21 cellular contexts compared by ENCODE assay signal in genomic region chr2:25320077-25320476, GRCh38.
DNase-seq lines count a peak whose midpoint lies in the region; ATAC-seq lines count a peak whose summit lies in the region.
"Had no signal": no experiment of that assay in that cellular context is flagged by ENCODE, and none has a peak within 500 bp of the region (broad histone marks: within the 10 kb centered on the region; RNA-seq: fewer than 3 reads in every experiment).

No MANE protein-coding gene starts in this region.

- CTCF ChIA-PET in activated naive CD4-positive, alpha-beta T cell treated with anti-CD3 and anti-CD28 coated beads, Interleukin-2, amount 10 ng/mL, durations not matched to agents 7 days and 5 days (lab: Charles Lee): no interaction called here

- H3K27ac Mint-ChIP-seq in activated naive CD4-positive, alpha-beta T cell treated with anti-CD3 and anti-CD28 coated beads, Interleukin-2, amount 50 U/mL, for 24 hours: peak overlapping the region; percentile 41
- H3K27ac Mint-ChIP-seq in activated naive CD4-positive, alpha-beta T cell treated with anti-CD3 and anti-CD28 coated beads, Interleukin-2, amount 10 ng/mL, durations not matched to agents 7 days and 5 days: no peak overlapping the region
- H3K27ac Mint-ChIP-seq in stimulated activated naive B cell treated with anti-CD40 and anti-IgM and Interleukin-4, amounts not matched to agents 10 μg/mL and 1 μg/mL and 100 μg/mL, for 72 hours: no peak overlapping the region
- H3K27ac Mint-ChIP-seq: WTC11 had no signal

- H3K27me3 Mint-ChIP-seq in activated naive CD4-positive, alpha-beta T cell treated with anti-CD3 and anti-CD28 coated beads, Interleukin-2, amount 50 U/mL, for 24 hours: no peaks in the 10 kb centered on the region
- no peaks in the 10 kb centered on the region for H3K27me3 Mint-ChIP-seq in activated naive CD4-positive, alpha-beta T cell treated with anti-CD3 and anti-CD28 coated beads, Interleukin-2, amount 10 ng/mL, durations not matched to agents 7 days and 5 days
- H3K27me3 Mint-ChIP-seq in stimulated activated naive B cell treated with anti-CD40 and anti-IgM and Interleukin-4, amounts not matched to agents 10 μg/mL and 1 μg/mL and 100 μg/mL, for 72 hours: peaks cover 9 to 21% of the 10 kb centered on the region in 2 donors
- H3K27me3 Mint-ChIP-seq: IgD-negative memory B cell had no signal

- H3K9me3 Mint-ChIP-seq in activated naive CD4-positive, alpha-beta T cell treated with anti-CD3 and anti-CD28 coated beads, Interleukin-2, amount 50 U/mL, for 24 hours: no peaks in the 10 kb centered on the region
- H3K9me3 Mint-ChIP-seq in activated naive CD4-positive, alpha-beta T cell treated with anti-CD3 and anti-CD28 coated beads, Interleukin-2, amount 10 ng/mL, durations not matched to agents 7 days and 5 days: no peaks in the 10 kb centered on the region
- no peaks in the 10 kb centered on the region for H3K9me3 Mint-ChIP-seq in stimulated activated naive B cell treated with anti-CD40 and anti-IgM and Interleukin-4, amounts not matched to agents 10 μg/mL and 1 μg/mL and 100 μg/mL, for 72 hours
- H3K9me3 Mint-ChIP-seq: CD14-positive monocyte, IgD-negative memory B cell had no signal

- no peak overlapping the region for H3K4me3 Mint-ChIP-seq in activated naive CD4-positive, alpha-beta T cell treated with anti-CD3 and anti-CD28 coated beads, Interleukin-2, amount 50 U/mL, for 24 hours
- H3K4me3 Mint-ChIP-seq in activated naive CD4-positive, alpha-beta T cell treated with anti-CD3 and anti-CD28 coated beads, Interleukin-2, amount 10 ng/mL, durations not matched to agents 7 days and 5 days: no peak overlapping the region
- peak overlapping the region in 1 of 2 donors; percentile 18 for H3K4me3 Mint-ChIP-seq in stimulated activated naive B cell treated with anti-CD40 and anti-IgM and Interleukin-4, amounts not matched to agents 10 μg/mL and 1 μg/mL and 100 μg/mL, for 72 hours
- H3K4me3 Mint-ChIP-seq: CD14-positive monocyte, IgD-negative memory B cell, WTC11 had no signal

- ATAC-seq in GM21529 (IDR thresholded peaks at IDR 0.05; ENCODE audit: unreplicated experiment): peak; percentile 64
- peak; percentile 42 for ATAC-seq in HG03469 (IDR thresholded peaks at IDR 0.05; ENCODE audit: unreplicated experiment)
- ATAC-seq in stimulated activated naive B cell treated with anti-CD40 and anti-IgM and Interleukin-4, amounts not matched to agents 10 μg/mL and 1 μg/mL and 100 μg/mL, for 72 hours (replicated peaks): peak; percentile 93
- ATAC-seq: HCT116, WTC11 had no signal

- DNase-seq in activated naive CD4-positive, alpha-beta T cell treated with anti-CD3 and anti-CD28 coated beads, Interleukin-2, amount 10 ng/mL, durations not matched to agents 7 days and 5 days: no peak
- no peak for DNase-seq in stimulated activated naive B cell treated with anti-CD40 and anti-IgM and Interleukin-4, amounts not matched to agents 10 μg/mL and 1 μg/mL and 100 μg/mL, for 72 hours
- DNase-seq in Kasumi-1 (lab: John Stamatoyannopoulos, UW) (no peak), NCI-H1694 (lab: John Stamatoyannopoulos, UW) (no peak), NCI-H2171 (lab: John Stamatoyannopoulos, UW) (no peak)
- DNase-seq: activated naive CD4-positive, alpha-beta T cell; cortex of kidney; DMS79 treated with DMSO at 0.1 percent for 48 hours; foreskin fibroblast; NCI-H187; NCI-H446 treated with DMSO at 0.1 percent for 48 hours; nucleus accumbens; sigmoid colon; T-helper 1 cell had no signal

- H3K36me3 Mint-ChIP-seq in activated naive CD4-positive, alpha-beta T cell treated with anti-CD3 and anti-CD28 coated beads, Interleukin-2, amount 50 U/mL, for 24 hours: peaks cover 9% of the 10 kb centered on the region
- H3K36me3 Mint-ChIP-seq in activated naive CD4-positive, alpha-beta T cell treated with anti-CD3 and anti-CD28 coated beads, Interleukin-2, amount 10 ng/mL, durations not matched to agents 7 days and 5 days: peaks cover 26% of the 10 kb centered on the region
- peaks cover 13 to 31% of the 10 kb centered on the region in 2 donors for H3K36me3 Mint-ChIP-seq in stimulated activated naive B cell treated with anti-CD40 and anti-IgM and Interleukin-4, amounts not matched to agents 10 μg/mL and 1 μg/mL and 100 μg/mL, for 72 hours
- H3K36me3 Mint-ChIP-seq: WTC11 had no signal

- peaks cover 83% of the 10 kb centered on the region for H3K4me1 Mint-ChIP-seq in activated naive CD4-positive, alpha-beta T cell treated with anti-CD3 and anti-CD28 coated beads, Interleukin-2, amount 50 U/mL, for 24 hours
- peaks cover 41% of the 10 kb centered on the region for H3K4me1 Mint-ChIP-seq in activated naive CD4-positive, alpha-beta T cell treated with anti-CD3 and anti-CD28 coated beads, Interleukin-2, amount 10 ng/mL, durations not matched to agents 7 days and 5 days
- H3K4me1 Mint-ChIP-seq in stimulated activated naive B cell treated with anti-CD40 and anti-IgM and Interleukin-4, amounts not matched to agents 10 μg/mL and 1 μg/mL and 100 μg/mL, for 72 hours: peaks cover 39 to 51% of the 10 kb centered on the region in 2 donors

Comparison
In these comparisons a context has a peak if more than half of its experiments do, and no peak if none do; other contexts are left out.
1. ATAC-seq: peak in every context shown above with its lines; median percentile 93 in stimulated activated naive B cell treated with anti-CD40 and anti-IgM and Interleukin-4, amounts not matched to agents 10 μg/mL and 1 μg/mL and 100 μg/mL, for 72 hours; 64 in GM21529; 42 in HG03469.